1 cellular context compared by ENCODE assay signal in the genomic region with DNA sequence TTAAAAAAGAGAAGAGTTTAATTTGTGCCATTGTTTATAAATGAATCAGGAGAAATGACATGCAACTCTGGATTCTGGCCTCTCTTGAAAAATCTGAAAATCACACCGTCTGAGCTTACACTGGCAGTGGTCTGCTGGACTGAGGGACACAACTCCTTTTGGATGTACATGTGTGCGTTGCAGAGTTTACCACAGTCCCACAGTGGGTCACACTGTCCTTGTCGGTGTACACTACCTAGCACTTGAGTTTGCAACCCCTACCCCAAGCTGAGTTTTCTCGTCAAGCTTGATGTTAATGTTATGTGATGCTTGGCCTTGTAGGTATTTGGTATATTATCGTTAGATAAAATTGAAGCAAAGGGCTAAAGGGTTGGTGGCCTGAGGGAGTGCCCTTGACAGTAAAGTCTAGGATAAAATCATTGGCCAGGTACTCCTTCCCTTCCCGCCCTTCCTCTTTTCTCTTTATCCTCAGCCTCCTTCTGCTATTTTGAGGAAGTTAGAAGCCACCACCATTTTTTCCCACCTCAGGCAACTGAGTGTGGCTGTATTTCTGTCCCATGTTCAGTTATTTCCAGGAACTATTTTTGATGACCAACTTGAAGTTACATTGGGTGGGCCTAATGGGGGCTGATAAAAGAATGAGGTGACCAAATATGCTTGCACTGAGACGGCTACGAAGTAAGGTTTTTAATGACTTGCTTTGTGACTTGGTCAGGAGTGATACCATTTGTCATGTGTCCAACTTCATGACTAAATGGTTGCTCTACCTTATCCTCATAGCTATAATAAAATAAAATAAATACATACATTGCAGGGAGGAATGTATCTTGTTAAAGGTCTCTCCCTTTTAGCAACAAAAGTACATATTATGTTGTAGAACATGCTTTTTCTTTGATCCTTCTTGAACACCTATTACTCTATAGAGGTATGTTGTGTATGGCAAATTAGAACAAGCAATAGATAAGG.
TF ChIP-seq lines count a peak whose summit lies in the region.

No MANE protein-coding gene starts in this region.

TF ChIP-seq in K562, 482 proteins besides CTCF, POLR2A, EP300 and RAD21 (continued from another document):
- TF ChIP-seq, protein P1, sequence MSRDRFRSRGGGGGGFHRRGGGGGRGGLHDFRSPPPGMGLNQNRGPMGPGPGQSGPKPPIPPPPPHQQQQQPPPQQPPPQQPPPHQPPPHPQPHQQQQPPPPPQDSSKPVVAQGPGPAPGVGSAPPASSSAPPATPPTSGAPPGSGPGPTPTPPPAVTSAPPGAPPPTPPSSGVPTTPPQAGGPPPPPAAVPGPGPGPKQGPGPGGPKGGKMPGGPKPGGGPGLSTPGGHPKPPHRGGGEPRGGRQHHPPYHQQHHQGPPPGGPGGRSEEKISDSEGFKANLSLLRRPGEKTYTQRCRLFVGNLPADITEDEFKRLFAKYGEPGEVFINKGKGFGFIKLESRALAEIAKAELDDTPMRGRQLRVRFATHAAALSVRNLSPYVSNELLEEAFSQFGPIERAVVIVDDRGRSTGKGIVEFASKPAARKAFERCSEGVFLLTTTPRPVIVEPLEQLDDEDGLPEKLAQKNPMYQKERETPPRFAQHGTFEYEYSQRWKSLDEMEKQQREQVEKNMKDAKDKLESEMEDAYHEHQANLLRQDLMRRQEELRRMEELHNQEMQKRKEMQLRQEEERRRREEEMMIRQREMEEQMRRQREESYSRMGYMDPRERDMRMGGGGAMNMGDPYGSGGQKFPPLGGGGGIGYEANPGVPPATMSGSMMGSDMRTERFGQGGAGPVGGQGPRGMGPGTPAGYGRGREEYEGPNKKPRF (IDR thresholded peaks at IDR 0.05; ENCODE audit: low read depth, low read length) = no peak
- no peak for TF ChIP-seq STAT5A (IDR thresholded peaks at IDR 0.05; ENCODE audit: borderline replicate concordance, low read length)
- no peak for TF ChIP-seq CHCHD3 (CRISPR knock-in tag; IDR thresholded peaks at IDR 0.05)
- no peak for TF ChIP-seq NBN (IDR thresholded peaks at IDR 0.05; ENCODE audit: low read depth)
- TF ChIP-seq, protein P2, sequence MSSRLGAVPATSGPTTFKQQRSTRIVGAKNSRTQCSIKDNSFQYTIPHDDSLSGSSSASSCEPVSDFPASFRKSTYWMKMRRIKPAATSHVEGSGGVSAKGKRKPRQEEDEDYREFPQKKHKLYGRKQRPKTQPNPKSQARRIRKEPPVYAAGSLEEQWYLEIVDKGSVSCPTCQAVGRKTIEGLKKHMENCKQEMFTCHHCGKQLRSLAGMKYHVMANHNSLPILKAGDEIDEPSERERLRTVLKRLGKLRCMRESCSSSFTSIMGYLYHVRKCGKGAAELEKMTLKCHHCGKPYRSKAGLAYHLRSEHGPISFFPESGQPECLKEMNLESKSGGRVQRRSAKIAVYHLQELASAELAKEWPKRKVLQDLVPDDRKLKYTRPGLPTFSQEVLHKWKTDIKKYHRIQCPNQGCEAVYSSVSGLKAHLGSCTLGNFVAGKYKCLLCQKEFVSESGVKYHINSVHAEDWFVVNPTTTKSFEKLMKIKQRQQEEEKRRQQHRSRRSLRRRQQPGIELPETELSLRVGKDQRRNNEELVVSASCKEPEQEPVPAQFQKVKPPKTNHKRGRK (tag; IDR thresholded peaks at IDR 0.05) = no peak
- TF ChIP-seq TAF15 (IDR thresholded peaks at IDR 0.05; ENCODE audit: low read depth, low read length) = no peak
- TF ChIP-seq KAT7 (CRISPR knock-in tag; IDR thresholded peaks at IDR 0.05; ENCODE audit: borderline replicate concordance) = peak; percentile 62; the same call in 1 of the 2 replicates
- no peak for TF ChIP-seq GABPA (tag; conservative IDR thresholded peaks at IDR 0.05; ENCODE audit: low read depth)
- TF ChIP-seq NR4A1 (CRISPR knock-in tag; IDR thresholded peaks at IDR 0.05) = no peak
- TF ChIP-seq NR4A1 (tag; IDR thresholded peaks at IDR 0.05) = no peak
- no peak for TF ChIP-seq ZNF134 (CRISPR knock-in tag; conservative IDR thresholded peaks at IDR 0.05)
- TF ChIP-seq SP1 (CRISPR knock-in tag; IDR thresholded peaks at IDR 0.05) = no peak
- no peak for TF ChIP-seq CREM (IDR thresholded peaks at IDR 0.05; ENCODE audit: low read depth)
- no peak for TF ChIP-seq ZFPM2 (CRISPR knock-in tag; IDR thresholded peaks at IDR 0.05)
- TF ChIP-seq EZH2 (IDR thresholded peaks at IDR 0.05; ENCODE audit: borderline replicate concordance, low read depth, low read length) = no peak
- no peak for TF ChIP-seq SRSF7 (optimal IDR thresholded peaks at IDR 0.05; ENCODE audit: low read depth, low read length)
- TF ChIP-seq, protein P3, sequence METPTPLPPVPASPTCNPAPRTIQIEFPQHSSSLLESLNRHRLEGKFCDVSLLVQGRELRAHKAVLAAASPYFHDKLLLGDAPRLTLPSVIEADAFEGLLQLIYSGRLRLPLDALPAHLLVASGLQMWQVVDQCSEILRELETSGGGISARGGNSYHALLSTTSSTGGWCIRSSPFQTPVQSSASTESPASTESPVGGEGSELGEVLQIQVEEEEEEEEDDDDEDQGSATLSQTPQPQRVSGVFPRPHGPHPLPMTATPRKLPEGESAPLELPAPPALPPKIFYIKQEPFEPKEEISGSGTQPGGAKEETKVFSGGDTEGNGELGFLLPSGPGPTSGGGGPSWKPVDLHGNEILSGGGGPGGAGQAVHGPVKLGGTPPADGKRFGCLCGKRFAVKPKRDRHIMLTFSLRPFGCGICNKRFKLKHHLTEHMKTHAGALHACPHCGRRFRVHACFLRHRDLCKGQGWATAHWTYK (CRISPR knock-in tag; IDR thresholded peaks at IDR 0.05) = no peak
- TF ChIP-seq ERF (CRISPR knock-in tag; IDR thresholded peaks at IDR 0.05) = no peak
- no peak for TF ChIP-seq ZNF133 (CRISPR knock-in tag; IDR thresholded peaks at IDR 0.05)
- no peak for TF ChIP-seq ZC3H4 (CRISPR knock-in tag; IDR thresholded peaks at IDR 0.05; ENCODE audit: borderline replicate concordance)
- TF ChIP-seq HDAC8 (tag; IDR thresholded peaks at IDR 0.05) = no peak
- no peak for TF ChIP-seq SMARCA5 (IDR thresholded peaks at IDR 0.05)
- TF ChIP-seq MAFK (IDR thresholded peaks at IDR 0.05; ENCODE audit: low read length) = no peak
- TF ChIP-seq, protein P4, sequence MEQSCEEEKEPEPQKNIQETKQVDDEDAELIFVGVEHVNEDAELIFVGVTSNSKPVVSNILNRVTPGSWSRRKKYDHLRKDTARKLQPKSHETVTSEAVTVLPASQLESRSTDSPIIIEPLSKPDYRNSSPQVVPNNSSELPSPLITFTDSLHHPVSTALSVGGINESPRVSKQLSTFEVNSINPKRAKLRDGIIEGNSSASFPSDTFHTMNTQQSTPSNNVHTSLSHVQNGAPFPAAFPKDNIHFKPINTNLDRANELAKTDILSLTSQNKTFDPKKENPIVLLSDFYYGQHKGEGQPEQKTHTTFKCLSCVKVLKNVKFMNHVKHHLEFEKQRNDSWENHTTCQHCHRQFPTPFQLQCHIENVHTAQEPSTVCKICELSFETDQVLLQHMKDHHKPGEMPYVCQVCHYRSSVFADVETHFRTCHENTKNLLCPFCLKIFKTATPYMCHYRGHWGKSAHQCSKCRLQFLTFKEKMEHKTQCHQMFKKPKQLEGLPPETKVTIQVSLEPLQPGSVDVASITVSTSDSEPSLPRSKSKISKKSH (CRISPR knock-in tag; IDR thresholded peaks at IDR 0.05) = no peak
- 0 out of 2 replicates have a peak, but pooled peaks have one; percentile 43 for TF ChIP-seq MEF2D (tag; conservative IDR thresholded peaks at IDR 0.05; ENCODE audit: low read depth)
- no peak for TF ChIP-seq HSF4 (CRISPR knock-in tag; IDR thresholded peaks at IDR 0.05; ENCODE audit: borderline replicate concordance)
- TF ChIP-seq KLF1 (tag; IDR thresholded peaks at IDR 0.05) = no peak
- peak; percentile 27; the same call in 1 of the 2 replicates for TF ChIP-seq KLF6 (CRISPR knock-in tag; IDR thresholded peaks at IDR 0.05; ENCODE audit: borderline replicate concordance)
- no peak for TF ChIP-seq NFIX (CRISPR knock-in tag; IDR thresholded peaks at IDR 0.05; ENCODE audit: low read depth)
- TF ChIP-seq RB1 (IDR thresholded peaks at IDR 0.05; ENCODE audit: low read depth) = no peak; the same call in 1 of the 2 replicates
- TF ChIP-seq, protein P5, sequence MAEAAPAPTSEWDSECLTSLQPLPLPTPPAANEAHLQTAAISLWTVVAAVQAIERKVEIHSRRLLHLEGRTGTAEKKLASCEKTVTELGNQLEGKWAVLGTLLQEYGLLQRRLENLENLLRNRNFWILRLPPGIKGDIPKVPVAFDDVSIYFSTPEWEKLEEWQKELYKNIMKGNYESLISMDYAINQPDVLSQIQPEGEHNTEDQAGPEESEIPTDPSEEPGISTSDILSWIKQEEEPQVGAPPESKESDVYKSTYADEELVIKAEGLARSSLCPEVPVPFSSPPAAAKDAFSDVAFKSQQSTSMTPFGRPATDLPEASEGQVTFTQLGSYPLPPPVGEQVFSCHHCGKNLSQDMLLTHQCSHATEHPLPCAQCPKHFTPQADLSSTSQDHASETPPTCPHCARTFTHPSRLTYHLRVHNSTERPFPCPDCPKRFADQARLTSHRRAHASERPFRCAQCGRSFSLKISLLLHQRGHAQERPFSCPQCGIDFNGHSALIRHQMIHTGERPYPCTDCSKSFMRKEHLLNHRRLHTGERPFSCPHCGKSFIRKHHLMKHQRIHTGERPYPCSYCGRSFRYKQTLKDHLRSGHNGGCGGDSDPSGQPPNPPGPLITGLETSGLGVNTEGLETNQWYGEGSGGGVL (CRISPR knock-in tag; IDR thresholded peaks at IDR 0.05) = no peak
- no peak for TF ChIP-seq SRSF3 (IDR thresholded peaks at IDR 0.05; ENCODE audit: insufficient read depth, low read length)
- TF ChIP-seq BRD4 (IDR thresholded peaks at IDR 0.05) = no peak
- TF ChIP-seq, protein P6, sequence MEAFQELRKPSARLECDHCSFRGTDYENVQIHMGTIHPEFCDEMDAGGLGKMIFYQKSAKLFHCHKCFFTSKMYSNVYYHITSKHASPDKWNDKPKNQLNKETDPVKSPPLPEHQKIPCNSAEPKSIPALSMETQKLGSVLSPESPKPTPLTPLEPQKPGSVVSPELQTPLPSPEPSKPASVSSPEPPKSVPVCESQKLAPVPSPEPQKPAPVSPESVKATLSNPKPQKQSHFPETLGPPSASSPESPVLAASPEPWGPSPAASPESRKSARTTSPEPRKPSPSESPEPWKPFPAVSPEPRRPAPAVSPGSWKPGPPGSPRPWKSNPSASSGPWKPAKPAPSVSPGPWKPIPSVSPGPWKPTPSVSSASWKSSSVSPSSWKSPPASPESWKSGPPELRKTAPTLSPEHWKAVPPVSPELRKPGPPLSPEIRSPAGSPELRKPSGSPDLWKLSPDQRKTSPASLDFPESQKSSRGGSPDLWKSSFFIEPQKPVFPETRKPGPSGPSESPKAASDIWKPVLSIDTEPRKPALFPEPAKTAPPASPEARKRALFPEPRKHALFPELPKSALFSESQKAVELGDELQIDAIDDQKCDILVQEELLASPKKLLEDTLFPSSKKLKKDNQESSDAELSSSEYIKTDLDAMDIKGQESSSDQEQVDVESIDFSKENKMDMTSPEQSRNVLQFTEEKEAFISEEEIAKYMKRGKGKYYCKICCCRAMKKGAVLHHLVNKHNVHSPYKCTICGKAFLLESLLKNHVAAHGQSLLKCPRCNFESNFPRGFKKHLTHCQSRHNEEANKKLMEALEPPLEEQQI (IDR thresholded peaks at IDR 0.05) = no peak
- TF ChIP-seq PHTF2 (CRISPR knock-in tag; IDR thresholded peaks at IDR 0.05) = no peak
- peak; percentile 83; the same call in 1 of the 2 replicates for TF ChIP-seq SMARCE1 (IDR thresholded peaks at IDR 0.05)
- TF ChIP-seq RCOR1 (IDR thresholded peaks at IDR 0.05; ENCODE audit: borderline replicate concordance in 1 of 2, low read depth in 2 of 2, low read length in 2 of 2) = 0 out of 4 replicates have a peak, but pooled peaks of 1 of the 2 experiments have one; percentile 15
- TF ChIP-seq L3MBTL2 (IDR thresholded peaks at IDR 0.05) = peak; percentile 90
- TF ChIP-seq RHOXF2B (CRISPR knock-in tag; conservative IDR thresholded peaks at IDR 0.05) = no peak
- TF ChIP-seq TCF7 (IDR thresholded peaks at IDR 0.05; ENCODE audit: borderline replicate concordance) = no peak
- no peak for TF ChIP-seq ZNF354B (CRISPR knock-in tag; IDR thresholded peaks at IDR 0.05)
- TF ChIP-seq, protein P7, sequence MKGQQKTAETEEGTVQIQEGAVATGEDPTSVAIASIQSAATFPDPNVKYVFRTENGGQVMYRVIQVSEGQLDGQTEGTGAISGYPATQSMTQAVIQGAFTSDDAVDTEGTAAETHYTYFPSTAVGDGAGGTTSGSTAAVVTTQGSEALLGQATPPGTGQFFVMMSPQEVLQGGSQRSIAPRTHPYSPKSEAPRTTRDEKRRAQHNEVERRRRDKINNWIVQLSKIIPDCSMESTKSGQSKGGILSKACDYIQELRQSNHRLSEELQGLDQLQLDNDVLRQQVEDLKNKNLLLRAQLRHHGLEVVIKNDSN (CRISPR knock-in tag; IDR thresholded peaks at IDR 0.05) = no peak
- 0 out of 2 replicates have a peak, but pooled peaks have one; percentile 28 for TF ChIP-seq ZNF76 (CRISPR knock-in tag; IDR thresholded peaks at IDR 0.05; ENCODE audit: borderline replicate concordance)
- no peak for TF ChIP-seq STAG1 (CRISPR knock-in tag; IDR thresholded peaks at IDR 0.05; ENCODE audit: borderline replicate concordance)
- no peak for TF ChIP-seq GATA2 (CRISPR knock-in tag; IDR thresholded peaks at IDR 0.05)
- TF ChIP-seq, protein P8, sequence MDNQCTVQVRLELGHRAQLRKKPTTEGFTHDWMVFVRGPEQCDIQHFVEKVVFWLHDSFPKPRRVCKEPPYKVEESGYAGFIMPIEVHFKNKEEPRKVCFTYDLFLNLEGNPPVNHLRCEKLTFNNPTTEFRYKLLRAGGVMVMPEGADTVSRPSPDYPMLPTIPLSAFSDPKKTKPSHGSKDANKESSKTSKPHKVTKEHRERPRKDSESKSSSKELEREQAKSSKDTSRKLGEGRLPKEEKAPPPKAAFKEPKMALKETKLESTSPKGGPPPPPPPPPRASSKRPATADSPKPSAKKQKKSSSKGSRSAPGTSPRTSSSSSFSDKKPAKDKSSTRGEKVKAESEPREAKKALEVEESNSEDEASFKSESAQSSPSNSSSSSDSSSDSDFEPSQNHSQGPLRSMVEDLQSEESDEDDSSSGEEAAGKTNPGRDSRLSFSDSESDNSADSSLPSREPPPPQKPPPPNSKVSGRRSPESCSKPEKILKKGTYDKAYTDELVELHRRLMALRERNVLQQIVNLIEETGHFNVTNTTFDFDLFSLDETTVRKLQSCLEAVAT (IDR thresholded peaks at IDR 0.05) = no peak
- TF ChIP-seq ETV1 (tag; conservative IDR thresholded peaks at IDR 0.05; ENCODE audit: low read depth) = no peak
- no peak for TF ChIP-seq MYNN (IDR thresholded peaks at IDR 0.05)
- TF ChIP-seq MYNN (CRISPR knock-in tag; IDR thresholded peaks at IDR 0.05) = no peak
- TF ChIP-seq ZNF140 (CRISPR knock-in tag; IDR thresholded peaks at IDR 0.05) = no peak
- TF ChIP-seq, protein P9, sequence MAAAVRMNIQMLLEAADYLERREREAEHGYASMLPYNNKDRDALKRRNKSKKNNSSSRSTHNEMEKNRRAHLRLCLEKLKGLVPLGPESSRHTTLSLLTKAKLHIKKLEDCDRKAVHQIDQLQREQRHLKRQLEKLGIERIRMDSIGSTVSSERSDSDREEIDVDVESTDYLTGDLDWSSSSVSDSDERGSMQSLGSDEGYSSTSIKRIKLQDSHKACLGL (CRISPR knock-in tag; IDR thresholded peaks at IDR 0.05; ENCODE audit: borderline replicate concordance, poor library complexity, severe bottlenecking) = no peak
- TF ChIP-seq ZNF239 (CRISPR knock-in tag; IDR thresholded peaks at IDR 0.05) = no peak
- no peak for TF ChIP-seq ZNF778 (CRISPR knock-in tag; IDR thresholded peaks at IDR 0.05)
- TF ChIP-seq PTBP1 (IDR thresholded peaks at IDR 0.05; ENCODE audit: low read depth, low read length) = no peak
TF ChIP-seq in K562: peak in this region for 46.
